In the genomic region with DNA sequence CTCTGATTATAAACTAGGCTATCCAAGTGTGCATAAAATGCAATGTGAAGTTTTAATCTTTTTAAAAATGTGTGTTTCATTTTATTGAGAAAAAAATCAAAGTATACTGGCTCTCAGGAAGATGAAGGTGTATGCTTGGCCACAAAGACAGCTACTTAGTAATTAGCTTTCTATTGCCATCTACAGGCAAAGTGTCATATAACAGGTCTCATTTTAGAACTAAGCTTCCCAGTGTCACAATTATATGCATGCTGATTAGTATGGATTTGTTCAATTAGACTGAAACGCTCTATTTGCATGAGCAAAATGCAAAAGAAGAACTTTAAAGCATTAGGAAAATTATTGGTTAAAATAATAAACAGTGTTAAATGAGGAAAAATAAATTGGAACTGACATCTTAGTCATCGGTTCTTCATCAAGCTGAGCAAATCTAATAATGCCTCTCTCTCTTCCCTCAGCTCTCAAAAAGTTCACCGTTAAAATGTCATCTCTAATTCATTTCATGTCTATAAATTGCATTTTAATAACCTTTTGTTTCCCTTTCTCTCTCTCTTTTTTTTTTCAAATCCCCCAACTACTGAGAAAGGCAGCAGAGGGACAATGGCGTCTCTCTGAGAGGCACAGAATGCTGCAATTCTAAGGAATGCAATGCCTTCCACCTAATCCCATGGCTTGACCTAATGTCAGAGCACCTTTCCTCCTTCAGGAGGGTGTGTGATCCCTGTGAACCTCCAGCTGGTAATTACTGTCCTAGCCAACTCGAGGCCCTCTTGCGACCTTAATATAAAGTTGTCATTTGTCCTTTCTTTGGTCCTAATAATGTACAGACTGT, we compare ENCODE assay signal across 7 cellular contexts.
DNase-seq lines count a peak whose midpoint lies in the region; ATAC-seq, FAIRE-seq and TF ChIP-seq lines count a peak whose summit lies in the region.

No MANE protein-coding gene starts in this region.

- in situ Hi-C loops in K562 (cut with MboI) (no loop called here), HepG2 (cut with HindIII; ENCODE audit: extremely low pct_ligation_motif_present, low pct_unique_long_range_greater_than_20kb) (no loop called here)

- no peak overlapping the region for H3K27ac ChIP-seq in GM23338 (ENCODE audit: low read depth)
- H3K27ac ChIP-seq in K562 (ENCODE audit: extremely low read depth, low read depth, low read length) = no peak overlapping the region
- no peak overlapping the region for H3K27ac ChIP-seq in HepG2 (ENCODE audit: extremely low read length, insufficient read depth, low read length)

- H3K9ac ChIP-seq in K562 (ENCODE audit: insufficient read depth in 1 of 2, low read depth in 2 of 2, low read length in 2 of 2) (no peak overlapping the region), HepG2 (ENCODE audit: insufficient read depth, low read depth, low read length) (no peak overlapping the region)

- FAIRE-seq in K562 (lab: Jason Lieb, UNC) (peak; percentile 48), HepG2 (lab: Jason Lieb, UNC) (no peak)

- no peaks in the 10 kb centered on the region for H3K9me3 ChIP-seq in K562 (replicated peaks; ENCODE audit: control insufficient read depth, insufficient read depth, low read depth, low read length)
- no peaks in the 10 kb centered on the region for H3K9me3 ChIP-seq in HepG2 (ENCODE audit: low read length)

- no peaks in the 10 kb centered on the region for H3F3A ChIP-seq in GM23338 (replicated peaks; ENCODE audit: low read depth)

- ATAC-seq in GM23338 = peak; percentile 93
- no peak for ATAC-seq in K562
- peak; percentile 69 for ATAC-seq in HepG2

- TF ChIP-seq POLR2A in NB4 (IDR thresholded peaks at IDR 0.05; ENCODE audit: extremely low read depth, insufficient read length) = no peak
- no peak for TF ChIP-seq POLR2A in K562 (conservative IDR thresholded peaks at IDR 0.05)
- no peak for TF ChIP-seq POLR2A in HepG2 (IDR thresholded peaks at IDR 0.05; ENCODE audit: insufficient read depth in 1 of 2, low read depth in 2 of 2, low read length in 2 of 2)

- no peak overlapping the region for H3K27ac Mint-ChIP-seq in GM23338

- H3K4me1 ChIP-seq in GM23338 (ENCODE audit: insufficient read depth) (no peaks in the 10 kb centered on the region), K562 (replicated peaks in 1 of 2; ENCODE audit: control insufficient read depth in 2 of 2, insufficient read depth in 2 of 2, low read length in 2 of 2) (no peaks in the 10 kb centered on the region), HepG2 (ENCODE audit: insufficient read depth, low read length) (0 out of 2 replicates have a peak, but pooled peaks cover 2% of the 10 kb centered on the region)

- H4K20me1 ChIP-seq in GM23338 (replicated peaks; ENCODE audit: insufficient read depth) = no peaks in the 10 kb centered on the region
- no peaks in the 10 kb centered on the region for H4K20me1 ChIP-seq in K562 (replicated peaks; ENCODE audit: control insufficient read depth, insufficient read depth, low read length)
- H4K20me1 ChIP-seq in HepG2 (ENCODE audit: insufficient read depth, low read length) = no peaks in the 10 kb centered on the region

- TF ChIP-seq EP300 in K562 (IDR thresholded peaks at IDR 0.05; ENCODE audit: low read length) = no peak
- TF ChIP-seq EP300 in HepG2 (IDR thresholded peaks at IDR 0.05; ENCODE audit: low read depth in 2 of 2, low read length in 2 of 2) = no peak
- no peak for TF ChIP-seq EP300 in HepG2 (CRISPR knock-in tag; IDR thresholded peaks at IDR 0.05; ENCODE audit: borderline replicate concordance)

- no peaks in the 10 kb centered on the region for H3K27me3 ChIP-seq in GM23338 (ENCODE audit: insufficient read depth)
- H3K27me3 ChIP-seq in K562 (ENCODE audit: control insufficient read depth in 2 of 2, insufficient read depth in 2 of 2, low read length in 2 of 2) = no peaks in the 10 kb centered on the region
- H3K27me3 ChIP-seq in HepG2 (ENCODE audit: control insufficient read depth in 1 of 2, insufficient read depth in 2 of 2, low read length in 2 of 2) = no peaks in the 10 kb centered on the region

- H3K79me2 ChIP-seq in GM23338 (replicated peaks; ENCODE audit: insufficient read depth) = no peaks in the 10 kb centered on the region
- H3K79me2 ChIP-seq in K562 (ENCODE audit: control insufficient read depth, insufficient read depth, low read length) = no peaks in the 10 kb centered on the region
- no peaks in the 10 kb centered on the region for H3K79me2 ChIP-seq in HepG2 (ENCODE audit: insufficient read depth, low read length)

- H3K4me3 ChIP-seq in GM12865 (ENCODE audit: low read depth, low read length) (no peak overlapping the region), GM23338 (no peak overlapping the region), NB4 (ENCODE audit: low read depth, low read length) (no peak overlapping the region), K562 (no peak overlapping the region), HepG2 (replicated peaks in 1 of 3; ENCODE audit: insufficient read depth in 1 of 3, low read depth in 2 of 3, low read length in 3 of 3) (no peak overlapping the region)

- H3K4me3 Mint-ChIP-seq in GM23338 = no peak overlapping the region

- TF ChIP-seq CTCF in GM12865 (IDR thresholded peaks at IDR 0.05; ENCODE audit: insufficient read depth, low read depth, low read length, missing control alignments) (peak; percentile 45), GM23338 (conservative IDR thresholded peaks at IDR 0.05; ENCODE audit: low read depth in 2 of 2) (peak; percentile 53 to 59), NB4 (IDR thresholded peaks at IDR 0.05; ENCODE audit: low read depth, low read length) (peak; percentile 40), K562 (IDR thresholded peaks at IDR 0.05 in 2 of 3, conservative IDR thresholded peaks at IDR 0.05 in 1 of 3; ENCODE audit: insufficient read depth in 2 of 3, low read depth in 1 of 3, low read length in 3 of 3) (peak in 1 of 3 experiments; percentile 42; a peak in 2 of 6 replicates), HepG2 (CRISPR knock-in tag; IDR thresholded peaks at IDR 0.05) (peak; percentile 49)

- BruUV-seq in K562 (replicated peaks; lab: Mats Ljungman, UMichigan) = no TSS peak
- no TSS peak for BruUV-seq in HepG2 (replicated peaks; lab: Mats Ljungman, UMichigan)

- 11% methylated on average over 4 of the region's 6 CpGs for WGBS in K562 (ENCODE audit: insufficient coverage, low coverage, missing lambda C conversion rate)
- 29% methylated on average over 6 of the region's 6 CpGs for WGBS in HepG2 (ENCODE audit: low lambda C conversion rate)

- no peaks in the 10 kb centered on the region for H3K9me3 Mint-ChIP-seq in GM23338

- peak; percentile 42 to 47 for TF ChIP-seq RAD21 in K562 (CRISPR knock-in tag; conservative IDR thresholded peaks at IDR 0.05 in 1 of 2, IDR thresholded peaks at IDR 0.05 in 1 of 2)
- no peak for TF ChIP-seq RAD21 in HepG2 (CRISPR knock-in tag; IDR thresholded peaks at IDR 0.05)

- peaks cover 2% of the 10 kb centered on the region for H3K27me3 Mint-ChIP-seq in GM23338 (ENCODE audit: insufficient read depth, low read depth, poor library complexity)

- POLR2A ChIA-PET in K562 (lab: Yijun Ruan, JAX) (interaction anchor here (1.0 kb wide), 1 partner anchor 9 kb away, joined by 4 read pairs; no protein-coding TSS in a partner anchor), HepG2 (lab: Yijun Ruan, JAX) (no interaction called here)

- peaks cover 9% of the 10 kb centered on the region for H3K4me1 Mint-ChIP-seq in GM23338

- H2AFZ ChIP-seq in GM23338 (no peak overlapping the region), K562 (ENCODE audit: low read depth, low read length) (no peak overlapping the region), HepG2 (ENCODE audit: low read length) (no peak overlapping the region)

- H3K36me3 ChIP-seq in GM23338 (ENCODE audit: insufficient read depth) (no peaks in the 10 kb centered on the region), K562 (ENCODE audit: control insufficient read depth, insufficient read depth, low read length) (no peaks in the 10 kb centered on the region), HepG2 (replicated peaks in 1 of 2; ENCODE audit: control insufficient read depth in 1 of 2, insufficient read depth in 2 of 2, low read length in 2 of 2) (no peaks in the 10 kb centered on the region)

- CTCF ChIA-PET in K562 (lab: Yijun Ruan, JAX; ENCODE audit: low intra/inter-chr PET ratio) = interaction anchor here (0.8 kb wide), 1 partner anchor 12 kb away, joined by 3 read pairs; no protein-coding TSS in a partner anchor
- CTCF ChIA-PET in HepG2 (lab: Yijun Ruan, JAX; ENCODE audit: low intra/inter-chr PET ratio, low total read pairs) = no interaction called here

- H3K4me2 ChIP-seq in GM23338 (no peak overlapping the region), K562 (ENCODE audit: insufficient read depth, low read length) (no peak overlapping the region), HepG2 (ENCODE audit: low read depth, low read length) (no peak overlapping the region)

- no peaks in the 10 kb centered on the region for H3K36me3 Mint-ChIP-seq in GM23338 (ENCODE audit: low read depth)

- H3K9me1 ChIP-seq in K562 (ENCODE audit: control insufficient read depth, insufficient read depth, low read length) = no peaks in the 10 kb centered on the region

- DNase-seq in GM12865 (ENCODE audit: low read depth) (peak; percentile 44), GM23338 (ENCODE audit: low spot score) (peak; percentile 53), NB4 (ENCODE audit: low read depth) (peak; percentile 51), K562 (ENCODE audit: extremely low read depth in 1 of 4, low spot score in 3 of 4) (peak in 2 of 4 experiments; percentile 3 to 9), HepG2 (ENCODE audit: low spot score) (peak; percentile 16), T1000 (lab: John Stamatoyannopoulos, UW) (no peak)
- DNase-seq in activated CD4-positive, alpha-beta T cell treated with anti-CD3 and anti-CD28 coated beads, Interleukin-2, amount 50 U/mL, for 1 hour = no peak

- no peaks in the 10 kb centered on the region for H3K9me2 ChIP-seq in GM23338 (ENCODE audit: insufficient read depth)

- intact Hi-C loops in K562 (cut with micrococcal nuclease) (no loop called here), HepG2 (cut with micrococcal nuclease; ENCODE audit: unreplicated experiment) (no loop called here)

TF ChIP-seq in K562, 482 proteins besides CTCF, POLR2A, EP300 and RAD21 (continues in another document):
- TF ChIP-seq DACH1 (IDR thresholded peaks at IDR 0.05; ENCODE audit: partially characterized antibody) (peak; percentile 54), ZNF57 (CRISPR knock-in tag; IDR thresholded peaks at IDR 0.05) (no peak), RBFOX2 (IDR thresholded peaks at IDR 0.05; ENCODE audit: low read depth, low read length) (no peak), CCAR2 (IDR thresholded peaks at IDR 0.05; ENCODE audit: low read depth, low read length) (no peak), ZNF224 (CRISPR knock-in tag; IDR thresholded peaks at IDR 0.05) (no peak)

TF ChIP-seq in HepG2, 621 proteins besides CTCF, POLR2A, EP300 and RAD21:
- TF ChIP-seq STAG1 (CRISPR knock-in tag; IDR thresholded peaks at IDR 0.05) = peak; percentile 34
- TF ChIP-seq, protein P1, sequence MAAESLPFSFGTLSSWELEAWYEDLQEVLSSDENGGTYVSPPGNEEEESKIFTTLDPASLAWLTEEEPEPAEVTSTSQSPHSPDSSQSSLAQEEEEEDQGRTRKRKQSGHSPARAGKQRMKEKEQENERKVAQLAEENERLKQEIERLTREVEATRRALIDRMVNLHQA (CRISPR knock-in tag; IDR thresholded peaks at IDR 0.05) = no peak
- TF ChIP-seq ZNF660 (CRISPR knock-in tag; IDR thresholded peaks at IDR 0.05; ENCODE audit: borderline replicate concordance, low read depth) = no peak
- TF ChIP-seq REXO4 (CRISPR knock-in tag; IDR thresholded peaks at IDR 0.05; ENCODE audit: borderline replicate concordance) = no peak
- TF ChIP-seq ZBTB1 (CRISPR knock-in tag; IDR thresholded peaks at IDR 0.05; ENCODE audit: borderline replicate concordance) = no peak

Comparison
In these comparisons a context has a peak if more than half of its experiments do, and no peak if none do; other contexts are left out.
1. DNase-seq: peak in GM12865 (single experiment), GM23338 (single experiment), NB4 (single experiment) and HepG2 (single experiment); none in activated CD4-positive, alpha-beta T cell treated with anti-CD3 and anti-CD28 coated beads, Interleukin-2, amount 50 U/mL, for 1 hour (single experiment) and T1000 (single experiment).